In the genomic region with DNA sequence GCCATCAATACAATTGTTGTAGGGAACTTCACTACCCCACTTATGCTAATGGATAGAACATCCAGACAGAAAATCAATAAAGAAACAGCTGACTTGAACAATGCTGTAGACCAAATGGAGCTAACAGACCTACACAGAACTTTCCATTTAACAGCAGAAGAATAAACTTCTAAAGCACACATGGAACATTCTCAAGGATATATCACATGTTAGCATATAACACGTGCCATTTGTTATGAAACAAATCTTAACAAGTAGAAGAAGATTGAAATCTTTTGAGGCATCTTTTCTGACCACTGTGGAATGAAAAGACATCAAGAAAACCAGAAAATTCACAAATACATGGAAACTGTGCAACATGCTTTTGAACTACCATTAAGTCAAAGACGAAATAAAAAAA, we compare ENCODE assay signal across 36 cellular contexts.
"Had no signal": no experiment of that assay in that cellular context is flagged by ENCODE, and none has a peak within 500 bp of the region (broad histone marks: within the 10 kb centered on the region; RNA-seq: fewer than 3 reads in every experiment).

No MANE protein-coding gene starts in this region.

- H3K36me3 ChIP-seq: MG63 had no signal

- H3K27ac ChIP-seq: KMS-11 had no signal

- H3K4me3 ChIP-seq: MG63 had no signal

- H3K4me2 ChIP-seq: KMS-11 had no signal

- DNase-seq: Karpas-422, Kasumi-1, MG63, MM.1S, MV-4-11, NCI-H1048, NCI-H1092, NCI-H1092 treated with DMSO at 0.1 percent for 48 hours, NCI-H1105, NCI-H1105 treated with DMSO at 0.1 percent for 48 hours, NCI-H1417, NCI-H1417 treated with DMSO at 0.1 percent for 48 hours, NCI-H1436, NCI-H1436 treated with DMSO at 0.1 percent for 48 hours, NCI-H146, NCI-H1694, NCI-H1694 treated with DMSO at 0.1 percent for 48 hours, NCI-H187, NCI-H187 treated with DMSO at 0.1 percent for 48 hours, NCI-H1930, NCI-H2029, NCI-H2029 treated with DMSO at 0.1 percent for 48 hours, NCI-H2081, NCI-H2081 treated with DMSO at 0.1 percent for 48 hours, NCI-H2107, NCI-H2171, NCI-H2171 treated with DMSO at 0.1 percent for 48 hours, NCI-H2227 treated with DMSO at 0.1 percent for 48 hours, NCI-H226, NCI-H345, NCI-H446, NCI-H446 treated with DMSO at 0.1 percent for 48 hours, NCI-H510A, NCI-H510A treated with DMSO at 0.1 percent for 48 hours, NCI-H524 had no signal

- H3K9ac ChIP-seq: KMS-11 had no signal

- H3K27me3 ChIP-seq: MG63 had no signal
